In the genomic region with DNA sequence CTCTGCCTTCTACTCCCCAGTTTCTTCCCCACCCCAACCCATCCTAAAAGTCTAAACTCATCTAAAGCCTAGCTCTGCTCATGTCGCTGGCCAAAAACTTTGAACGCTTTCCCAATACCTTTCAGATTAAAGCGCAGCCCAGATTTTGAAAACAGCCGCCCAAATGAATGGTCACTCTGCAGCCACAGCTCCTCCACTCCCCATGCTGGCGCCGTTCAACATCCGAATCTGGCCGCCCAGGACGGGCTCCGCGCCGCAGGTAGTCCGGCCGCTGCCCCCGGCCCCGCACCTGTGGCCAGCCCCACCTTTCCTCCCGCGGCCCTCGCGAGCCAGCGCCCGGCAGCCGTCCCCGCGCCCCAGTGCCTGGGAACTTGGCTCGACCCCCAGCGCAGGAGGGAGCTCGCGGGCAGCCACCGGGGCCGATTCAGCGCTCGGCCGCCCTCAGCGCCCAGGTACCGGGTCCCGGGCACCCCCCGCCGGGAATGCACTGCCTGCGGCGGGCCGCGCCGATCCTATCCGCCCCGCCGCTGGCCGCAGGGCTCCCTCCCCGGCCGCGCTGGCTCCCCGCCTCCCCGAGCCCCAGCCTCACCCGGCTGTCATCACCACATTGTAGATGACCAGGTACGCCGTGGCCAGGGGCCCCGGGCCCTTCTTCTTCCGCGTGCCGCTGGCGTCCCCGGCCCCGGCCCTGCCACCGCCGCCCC, we compare ENCODE assay signal across 8 cellular contexts. TPM values are rescaled to one million over a fixed set of nuclear protein-coding genes. Genes with fewer than 3 reads are reported as not detected.
DNase-seq lines count a peak whose midpoint lies in the region; ATAC-seq, FAIRE-seq and TF ChIP-seq lines count a peak whose summit lies in the region.

No MANE protein-coding gene starts in this region.

- intact Hi-C loops in posterior cingulate gyrus (cut with DNase I), result loop anchor here (2.0 kb wide), 1 partner anchor 36 kb away; no protein-coding TSS in a partner anchor

- TF ChIP-seq POLR2A in GM12892 (IDR thresholded peaks at IDR 0.05; ENCODE audit: low read depth, low read length), result no peak

- no peak for FAIRE-seq in GM12892 (lab: Jason Lieb, UNC)

- H3K9me3 ChIP-seq in cardiac muscle cell (ENCODE audit: low read depth), result no peaks in the 10 kb centered on the region

- H3K27ac ChIP-seq in cardiac muscle cell, result peak overlapping the region; percentile 97

- TF ChIP-seq CTCF in cardiac muscle cell (IDR thresholded peaks at IDR 0.05; ENCODE audit: low read depth, low read length), result peak; percentile 11

- in situ Hi-C loops in KBM-7 (cut with MboI; ENCODE audit: low pct_unique_long_range_greater_than_20kb, low sequenced_read_pairs), result no loop called here

- DNase-seq in SKM-1 treated with dmso at 0.1 percent for 144 hours (lab: John Stamatoyannopoulos, UW; ENCODE audit: unreplicated experiment), result peak; percentile 7
- no peak for DNase-seq in SKM-1 (lab: John Stamatoyannopoulos, UW; ENCODE audit: unreplicated experiment)
- peak; percentile 20 for DNase-seq in KBM-7
- peak; percentile 28 for DNase-seq in activated T-helper 9 cell treated with anti-CD3 and anti-CD28 coated beads, Interleukin-2, amount 50 U/mL, for 16 hours (ENCODE audit: low read depth)
- peak; percentile 44 to 70 for DNase-seq in cardiac muscle cell (ENCODE audit: low read depth in 1 of 2, low spot score in 1 of 2)
- peak; percentile 34 to 93 (median 58) for DNase-seq in posterior cingulate gyrus
- DNase-seq in GM12892 (ENCODE audit: insufficient read length), result no peak

- peak overlapping the region; percentile 89 for H3K4me3 ChIP-seq in cardiac muscle cell

- no peaks in the 10 kb centered on the region for H3K27me3 ChIP-seq in cardiac muscle cell

- peak; percentile 24 for ATAC-seq in GM21576 (IDR thresholded peaks at IDR 0.05; ENCODE audit: unreplicated experiment)

- peaks cover 10% of the 10 kb centered on the region for H3K4me1 ChIP-seq in cardiac muscle cell (ENCODE audit: low read depth)

- peaks cover 3% of the 10 kb centered on the region for H3K36me3 ChIP-seq in cardiac muscle cell

RNA-seq across cellular contexts. Expression of gene HACD2, which starts 0.4 kb away (rescaled TPM):
- total RNA-seq in cardiac muscle cell, result 8.8 and 9.1 TPM in 2 replicates
- polyA plus RNA-seq in cardiac muscle cell, result 9.9 and 13.6 TPM in 2 replicates
- 11.7 TPM for polyA plus RNA-seq in GM12892 (2012; ENCODE audit: missing spikeins)

Comparison
In these comparisons a context has a peak if more than half of its experiments do, and no peak if none do; other contexts are left out.
1. DNase-seq: peak in SKM-1 treated with dmso at 0.1 percent for 144 hours (single experiment), KBM-7 (single experiment), activated T-helper 9 cell treated with anti-CD3 and anti-CD28 coated beads, Interleukin-2, amount 50 U/mL, for 16 hours (single experiment), cardiac muscle cell (2 of 2) and posterior cingulate gyrus (10 of 10); none in SKM-1 (single experiment) and GM12892 (single experiment).